In the genomic region with DNA sequence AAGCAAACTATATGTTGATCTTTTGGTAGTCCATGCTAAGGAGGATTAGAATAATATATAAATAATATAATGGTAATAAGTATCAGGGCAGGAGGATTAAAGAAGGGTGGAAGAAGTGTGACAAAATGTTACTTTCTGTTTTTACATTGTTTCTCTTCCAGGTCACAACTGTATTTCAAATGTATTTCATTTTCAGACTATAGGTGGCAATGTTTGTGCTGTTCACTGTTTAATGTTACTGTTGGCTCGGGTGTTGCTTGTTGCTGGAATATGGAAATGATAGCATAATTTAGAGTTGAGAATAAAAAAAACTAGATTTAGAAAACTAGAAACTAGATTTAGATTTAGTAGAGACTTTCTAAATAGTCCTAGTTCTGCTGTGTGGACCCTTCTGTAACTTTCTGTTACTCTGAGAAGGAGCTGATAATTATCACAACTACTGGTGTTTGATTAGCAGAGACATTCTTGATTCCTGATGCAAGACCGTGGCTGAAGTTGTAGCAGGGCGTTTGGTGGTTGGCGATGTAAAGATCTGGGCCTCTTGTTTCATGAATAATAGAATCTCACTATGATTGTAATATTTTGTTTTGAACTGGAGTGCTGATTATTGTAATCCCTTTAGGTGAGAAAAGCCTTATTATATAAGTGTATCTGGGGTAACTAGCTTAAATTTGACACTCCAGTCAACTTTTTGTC, we compare ENCODE assay signal across 9 cellular contexts. TPM values are rescaled to one million over a fixed set of nuclear protein-coding genes. Genes with fewer than 3 reads are reported as not detected.
A peak's percentile ranks its signal among the peaks of the same experiment; 100 is the strongest.
DNase-seq lines count a peak whose midpoint lies in the region; ATAC-seq, FAIRE-seq and TF ChIP-seq lines count a peak whose summit lies in the region.
"Had no signal": no experiment of that assay in that cellular context is flagged by ENCODE, and none has a peak within 500 bp of the region (broad histone marks: within the 10 kb centered on the region; RNA-seq: fewer than 3 reads in every experiment).

No MANE protein-coding gene starts in this region.

- H3K27ac ChIP-seq in CD4-positive, CD25-positive, alpha-beta regulatory T cell (ENCODE audit: insufficient read depth, low read length, poor library complexity, severe bottlenecking), result no peak overlapping the region
- no peak overlapping the region for H3K27ac ChIP-seq in OCI-LY7 (ENCODE audit: low read depth, low read length, poor library complexity, severe bottlenecking)
- H3K27ac ChIP-seq: HL-60 had no signal

- DNase-seq in CD4-positive, CD25-positive, alpha-beta regulatory T cell, result peak in 2 of 3 donors; percentile 10 to 18
- DNase-seq in OCI-LY7 (ENCODE audit: low spot score) (no peak), fibroblast of villous mesenchyme (ENCODE audit: low read depth) (no peak), frontal cortex (ENCODE audit: low spot score in 2 of 2) (no peak), NCI-H1417 treated with DMSO at 0.1 percent for 48 hours (lab: John Stamatoyannopoulos, UW) (no peak)
- DNase-seq in stimulated activated CD4-positive, alpha-beta T cell treated with anti-CD3 and anti-CD28 coated beads, Interleukin-15, amount 100 ng/mL, for 24 hours, result no peak
- DNase-seq in activated CD4-positive, alpha-beta T cell treated with anti-CD3 and anti-CD28 coated beads, Interleukin-2, amount 50 U/mL, for 48 hours, result no peak

- no peak overlapping the region for H3K4me2 ChIP-seq in OCI-LY7 (ENCODE audit: low read length)

- no peaks in the 10 kb centered on the region for H3K36me3 ChIP-seq in CD4-positive, CD25-positive, alpha-beta regulatory T cell (ENCODE audit: control insufficient read depth, insufficient read depth, low read length)
- H3K36me3 ChIP-seq in OCI-LY7 (ENCODE audit: insufficient read depth, low read length), result no peaks in the 10 kb centered on the region

- H3K36me3 Mint-ChIP-seq in CD4-positive, CD25-positive, alpha-beta regulatory T cell, result no peaks in the 10 kb centered on the region

- H3K27me3 ChIP-seq in CD4-positive, CD25-positive, alpha-beta regulatory T cell (ENCODE audit: control insufficient read depth, insufficient read depth, low read length), result peaks cover 3% of the 10 kb centered on the region

- POLR2A ChIA-PET in OCI-LY7 (lab: Charles Lee), result no interaction called here

- BruUV-seq in OCI-LY7 (replicated peaks; lab: Mats Ljungman, UMichigan), result no TSS peak

- no peak overlapping the region for H2AFZ ChIP-seq in OCI-LY7 (ENCODE audit: low read length)

- H3K27me3 Mint-ChIP-seq in CD4-positive, CD25-positive, alpha-beta regulatory T cell, result peaks cover 11% of the 10 kb centered on the region

- H3K27ac Mint-ChIP-seq in CD4-positive, CD25-positive, alpha-beta regulatory T cell, result peak overlapping the region in 1 of 3 donors; percentile 2

- CTCF ChIA-PET in OCI-LY7 (lab: Charles Lee; ENCODE audit: unreplicated experiment), result no interaction called here

- peaks cover 0 to 12% (median 6%) of the 10 kb centered on the region in 4 donors for H3K4me1 Mint-ChIP-seq in CD4-positive, CD25-positive, alpha-beta regulatory T cell

- ATAC-seq in CD4-positive, CD25-positive, alpha-beta regulatory T cell (ENCODE audit: low read depth in 2 of 2), result peak in 1 of 2 donors; percentile 39
- ATAC-seq in GM21390 (IDR thresholded peaks at IDR 0.05; ENCODE audit: unreplicated experiment), result peak; percentile 69

- TF ChIP-seq CTCF in OCI-LY7 (conservative IDR thresholded peaks at IDR 0.05; ENCODE audit: low read length) (peak; percentile 55), fibroblast of villous mesenchyme (IDR thresholded peaks at IDR 0.05; ENCODE audit: insufficient read depth, low read depth, low read length) (peak; percentile 34)

- H4K20me1 ChIP-seq in OCI-LY7 (ENCODE audit: insufficient read depth, low read length), result no peaks in the 10 kb centered on the region

- intact Hi-C loops in OCI-LY7 (cut with micrococcal nuclease; ENCODE audit: unreplicated experiment), result no loop called here

- H3K9me3 Mint-ChIP-seq in CD4-positive, CD25-positive, alpha-beta regulatory T cell, result no peaks in the 10 kb centered on the region

- no peak for FAIRE-seq in frontal cortex (lab: Jason Lieb, UNC)

- H3K4me3 ChIP-seq in CD4-positive, CD25-positive, alpha-beta regulatory T cell (ENCODE audit: low read depth, low read length), result no peak overlapping the region
- H3K4me3 ChIP-seq in OCI-LY7 (ENCODE audit: low read depth, low read length, poor library complexity, severe bottlenecking) (no peak overlapping the region), fibroblast of villous mesenchyme (ENCODE audit: low read depth, low read length) (no peak overlapping the region)

- no peaks in the 10 kb centered on the region for H3K9me2 ChIP-seq in OCI-LY7 (ENCODE audit: insufficient read depth, low read length)

- H3K4me3 Mint-ChIP-seq in CD4-positive, CD25-positive, alpha-beta regulatory T cell, result no peak overlapping the region

- H3K79me2 ChIP-seq in OCI-LY7 (ENCODE audit: insufficient read depth, low read depth, low read length), result no peaks in the 10 kb centered on the region

- H3K9me3 ChIP-seq in CD4-positive, CD25-positive, alpha-beta regulatory T cell (ENCODE audit: control insufficient read depth in 2 of 2, low read length in 2 of 2), result no peaks in the 10 kb centered on the region
- no peaks in the 10 kb centered on the region for H3K9me3 ChIP-seq in OCI-LY7 (ENCODE audit: low read length)

- no peaks in the 10 kb centered on the region for H3K4me1 ChIP-seq in CD4-positive, CD25-positive, alpha-beta regulatory T cell (ENCODE audit: control insufficient read depth, insufficient read depth, low read length, poor library complexity, severe bottlenecking)
- no peaks in the 10 kb centered on the region for H3K4me1 ChIP-seq in OCI-LY7 (ENCODE audit: insufficient read depth, low read length, poor library complexity, severe bottlenecking)

RNA-seq across cellular contexts. Expression of gene NEDD4L, which starts 7.9 kb away (rescaled TPM):
- 19.6 TPM for total RNA-seq in CD4-positive, CD25-positive, alpha-beta regulatory T cell
- polyA plus RNA-seq in CD4-positive, CD25-positive, alpha-beta regulatory T cell, result 1 to 10 TPM; 4.4 to 8.9 (median 6.2) TPM
- 3.3 and 3.4 TPM in 2 replicates for total RNA-seq in OCI-LY7 (2014; rRNA removed; shearing (Covaris generic))
- 3.2 and 3.6 TPM in 2 replicates for total RNA-seq in OCI-LY7 (2022)
- 11.0 and 31.5 TPM in 2 replicates for total RNA-seq in fibroblast of villous mesenchyme
- 108 TPM for total RNA-seq in frontal cortex

Comparison
In these comparisons a context has a peak if more than half of its experiments do, and no peak if none do; other contexts are left out.
1. DNase-seq: peak in CD4-positive, CD25-positive, alpha-beta regulatory T cell (2 of 3); none in OCI-LY7 (single experiment), fibroblast of villous mesenchyme (single experiment), stimulated activated CD4-positive, alpha-beta T cell treated with anti-CD3 and anti-CD28 coated beads, Interleukin-15, amount 100 ng/mL, for 24 hours (single experiment), frontal cortex (0 of 2), NCI-H1417 treated with DMSO at 0.1 percent for 48 hours (single experiment) and activated CD4-positive, alpha-beta T cell treated with anti-CD3 and anti-CD28 coated beads, Interleukin-2, amount 50 U/mL, for 48 hours (0 of 2).